In the genomic region with DNA sequence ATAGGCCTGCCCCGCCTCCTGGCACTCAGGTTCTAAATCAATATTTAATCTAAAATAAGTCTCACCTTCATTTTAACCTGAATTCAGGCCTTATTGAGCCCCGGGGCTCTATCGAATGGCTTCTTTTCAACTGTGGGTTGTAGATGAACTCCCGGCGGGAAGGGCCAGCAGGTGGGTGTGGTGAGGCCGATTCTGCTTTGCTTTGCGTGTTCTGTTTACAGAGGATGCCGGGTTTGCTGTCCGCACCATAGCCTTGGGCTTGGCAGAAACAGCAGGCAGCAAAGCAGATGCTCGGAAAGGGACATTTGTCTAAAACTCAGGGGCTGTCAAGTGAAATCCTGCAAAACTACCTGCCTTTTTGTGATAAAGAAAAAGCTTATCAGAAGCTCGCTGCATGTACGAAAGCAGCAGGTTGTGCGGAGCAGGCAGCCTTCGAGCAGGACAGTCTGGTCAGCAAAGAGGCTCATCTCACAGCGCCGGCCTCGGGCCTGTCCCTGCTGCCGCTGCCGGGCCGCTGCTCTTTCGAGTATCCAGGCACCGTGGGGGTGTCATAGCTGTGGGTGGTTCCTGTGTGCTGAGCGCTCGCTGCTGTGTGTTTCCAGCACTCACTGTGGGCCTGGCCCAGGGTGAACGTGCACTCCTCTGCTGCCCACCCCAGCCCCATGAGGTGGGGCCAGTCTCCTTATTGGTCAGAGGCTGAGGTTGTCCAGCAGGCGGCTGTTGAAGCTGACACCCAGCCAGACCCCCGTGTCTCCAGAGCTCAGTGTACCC, we compare ENCODE assay signal across 1 cellular context.
TF ChIP-seq lines count a peak whose summit lies in the region.

No MANE protein-coding gene starts in this region.

TF ChIP-seq in H1, 55 proteins besides CTCF, POLR2A, EP300 and RAD21 (continued from another document):
- no peak for TF ChIP-seq RNF2 (IDR thresholded peaks at IDR 0.05; ENCODE audit: borderline replicate concordance, low read depth, low read length, missing control alignments, poor library complexity, severe bottlenecking)
- no peak for TF ChIP-seq CEBPB (IDR thresholded peaks at IDR 0.05; ENCODE audit: low read depth, low read length)
- no peak for TF ChIP-seq BRCA1 (IDR thresholded peaks at IDR 0.05; ENCODE audit: low read depth, low read length)
- TF ChIP-seq, protein P1, sequence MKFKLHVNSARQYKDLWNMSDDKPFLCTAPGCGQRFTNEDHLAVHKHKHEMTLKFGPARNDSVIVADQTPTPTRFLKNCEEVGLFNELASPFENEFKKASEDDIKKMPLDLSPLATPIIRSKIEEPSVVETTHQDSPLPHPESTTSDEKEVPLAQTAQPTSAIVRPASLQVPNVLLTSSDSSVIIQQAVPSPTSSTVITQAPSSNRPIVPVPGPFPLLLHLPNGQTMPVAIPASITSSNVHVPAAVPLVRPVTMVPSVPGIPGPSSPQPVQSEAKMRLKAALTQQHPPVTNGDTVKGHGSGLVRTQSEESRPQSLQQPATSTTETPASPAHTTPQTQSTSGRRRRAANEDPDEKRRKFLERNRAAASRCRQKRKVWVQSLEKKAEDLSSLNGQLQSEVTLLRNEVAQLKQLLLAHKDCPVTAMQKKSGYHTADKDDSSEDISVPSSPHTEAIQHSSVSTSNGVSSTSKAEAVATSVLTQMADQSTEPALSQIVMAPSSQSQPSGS (IDR thresholded peaks at IDR 0.05; ENCODE audit: low read length): no peak
- TF ChIP-seq CBX8 (IDR thresholded peaks at IDR 0.05; ENCODE audit: borderline replicate concordance, low read depth, low read length): no peak
- no peak for TF ChIP-seq CREB1 (IDR thresholded peaks at IDR 0.05)
- TF ChIP-seq SIN3A (conservative IDR thresholded peaks at IDR 0.05 in 1 of 2, IDR thresholded peaks at IDR 0.05 in 1 of 2; ENCODE audit: low read depth in 1 of 2, low read length in 2 of 2): no peak
- no peak for TF ChIP-seq TAF1 (IDR thresholded peaks at IDR 0.05; ENCODE audit: low read depth, low read length)
- no peak for TF ChIP-seq POLR2AphosphoS5 (IDR thresholded peaks at IDR 0.05; ENCODE audit: low read depth, low read length)
- TF ChIP-seq BACH1 (IDR thresholded peaks at IDR 0.05; ENCODE audit: low read length): no peak
- no peak for TF ChIP-seq TAF7 (optimal IDR thresholded peaks at IDR 0.05; ENCODE audit: borderline replicate concordance, low read depth, low read length)
- no peak for TF ChIP-seq HDAC6 (IDR thresholded peaks at IDR 0.05; ENCODE audit: low read depth, low read length)
